ENCODE assay signal across 16 cellular contexts in the genomic region with DNA sequence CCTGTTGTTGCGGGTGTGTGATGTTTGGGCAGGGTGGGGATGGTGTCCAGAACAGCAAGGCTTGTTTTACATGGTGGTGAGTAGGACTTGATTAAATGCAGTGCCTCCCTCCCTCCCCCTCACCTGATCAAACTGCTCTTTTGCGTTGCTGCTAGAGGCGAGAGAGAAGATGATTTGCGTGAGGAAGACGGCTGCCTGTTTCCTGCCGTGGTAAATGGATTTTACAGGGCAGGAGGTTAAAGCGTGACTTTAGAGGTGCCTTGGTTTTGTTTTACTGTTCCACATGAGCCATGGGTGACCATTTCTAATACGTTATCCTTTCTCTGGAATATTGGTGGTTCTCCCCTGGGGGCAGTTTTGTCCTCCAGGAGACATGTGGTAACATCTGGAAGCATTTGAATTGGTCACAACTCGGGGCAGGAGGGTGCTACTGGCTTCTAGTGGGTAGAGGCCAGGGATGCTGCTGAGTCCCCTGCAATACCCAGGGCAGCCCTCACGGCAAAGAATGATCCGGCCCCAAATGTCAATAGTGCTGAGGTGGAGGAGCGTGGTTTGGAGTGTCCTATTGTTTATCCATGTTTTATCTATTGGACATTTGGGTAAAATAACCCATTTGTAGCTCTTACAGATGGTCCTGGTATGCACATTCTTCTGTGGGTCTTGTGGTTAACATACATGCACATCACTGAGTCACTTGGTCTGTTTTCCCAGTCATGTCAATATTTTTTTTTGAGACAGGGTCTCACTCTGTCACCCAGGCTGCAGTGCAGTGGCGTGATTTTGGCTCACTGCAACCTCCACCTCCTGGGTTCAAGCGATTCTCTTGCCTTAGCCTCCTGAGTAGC.
DNase-seq lines count a peak whose midpoint lies in the region; ATAC-seq and TF ChIP-seq lines count a peak whose summit lies in the region.
"Had no signal": no experiment of that assay in that cellular context is flagged by ENCODE, and none has a peak within 500 bp of the region (broad histone marks: within the 10 kb centered on the region; RNA-seq: fewer than 3 reads in every experiment).

No MANE protein-coding gene starts in this region.

- H3K4me3 Mint-ChIP-seq in neural progenitor cell: no peak overlapping the region
- H3K4me3 Mint-ChIP-seq: activated CD4-positive, alpha-beta memory T cell treated with anti-CD3 and anti-CD28 coated beads, Interleukin-2, amount 10 ng/mL, durations not matched to agents 7 days and 5 days; activated naive CD8-positive, alpha-beta T cell treated with anti-CD3 and anti-CD28 coated beads, Interleukin-2, amount 10 ng/mL, durations not matched to agents 7 days and 5 days; activated T-cell treated with anti-CD3 and anti-CD28 coated beads, Interleukin-2, amount 50 U/mL, for 4 hours; CD8-positive, alpha-beta memory T cell; naive B cell had no signal

- H3K27ac Mint-ChIP-seq in neural progenitor cell: peak overlapping the region; percentile 50
- H3K27ac Mint-ChIP-seq: activated CD4-positive, alpha-beta memory T cell treated with anti-CD3 and anti-CD28 coated beads, Interleukin-2, amount 10 ng/mL, durations not matched to agents 7 days and 5 days; activated naive CD8-positive, alpha-beta T cell treated with anti-CD3 and anti-CD28 coated beads, Interleukin-2, amount 10 ng/mL, durations not matched to agents 7 days and 5 days; CD8-positive, alpha-beta memory T cell had no signal

- H3K27me3 ChIP-seq in neural progenitor cell (no peaks in the 10 kb centered on the region), Peyer's patch (no peaks in the 10 kb centered on the region), psoas muscle (ENCODE audit: insufficient read depth in 3 of 3, low read length in 2 of 3) (no peaks in the 10 kb centered on the region)
- H3K27me3 ChIP-seq: uterus had no signal

- no peak overlapping the region for H2AFZ ChIP-seq in neural progenitor cell (replicated peaks)

- H4K20me1 ChIP-seq in neural progenitor cell (ENCODE audit: low read depth): no peaks in the 10 kb centered on the region

- H3K4me1 Mint-ChIP-seq in neural progenitor cell: peaks cover 45% of the 10 kb centered on the region
- H3K4me1 Mint-ChIP-seq: CD8-positive, alpha-beta memory T cell; naive B cell had no signal

- no peak overlapping the region for H3K4me2 ChIP-seq in neural progenitor cell

- H3K4me3 ChIP-seq in choroid plexus epithelial cell (ENCODE audit: low read depth, low read length) (no peak overlapping the region), neural progenitor cell (no peak overlapping the region), Peyer's patch (no peak overlapping the region), psoas muscle (no peak overlapping the region)
- H3K4me3 ChIP-seq: uterus had no signal

- H3K9ac ChIP-seq in neural progenitor cell: no peak overlapping the region

- ATAC-seq in HG03442 (IDR thresholded peaks at IDR 0.05; ENCODE audit: unreplicated experiment) (no peak), HG03460 (IDR thresholded peaks at IDR 0.05; ENCODE audit: unreplicated experiment) (no peak), psoas muscle (no peak)
- ATAC-seq: activated T-cell treated with anti-CD3 and anti-CD28 coated beads, Interleukin-2, amount 50 U/mL, for 4 hours had no signal

- peaks cover 12% of the 10 kb centered on the region for H3K4me1 ChIP-seq in neural progenitor cell
- no peaks in the 10 kb centered on the region for H3K4me1 ChIP-seq in Peyer's patch
- H3K4me1 ChIP-seq in psoas muscle: no peaks in the 10 kb centered on the region
- H3K4me1 ChIP-seq: uterus had no signal

- no peaks in the 10 kb centered on the region for H3K36me3 ChIP-seq in neural progenitor cell
- H3K36me3 ChIP-seq in Peyer's patch: no peaks in the 10 kb centered on the region
- H3K36me3 ChIP-seq in psoas muscle (ENCODE audit: insufficient read depth in 1 of 2, low read depth in 1 of 2): no peaks in the 10 kb centered on the region
- H3K36me3 ChIP-seq: uterus had no signal

- peaks cover 18% of the 10 kb centered on the region for H3K79me2 ChIP-seq in neural progenitor cell (ENCODE audit: low read depth)

- H3K9me3 ChIP-seq in neural progenitor cell (ENCODE audit: low read depth) (no peaks in the 10 kb centered on the region), Peyer's patch (no peaks in the 10 kb centered on the region), psoas muscle (no peaks in the 10 kb centered on the region)
- H3K9me3 ChIP-seq: uterus had no signal

- no peaks in the 10 kb centered on the region for H3F3A ChIP-seq in neural progenitor cell (ENCODE audit: low read depth)

- peaks cover 6% of the 10 kb centered on the region for H3K36me3 Mint-ChIP-seq in neural progenitor cell
- H3K36me3 Mint-ChIP-seq: activated naive CD8-positive, alpha-beta T cell treated with anti-CD3 and anti-CD28 coated beads, Interleukin-2, amount 10 ng/mL, durations not matched to agents 7 days and 5 days; CD8-positive, alpha-beta memory T cell had no signal

- intact Hi-C loops in psoas muscle (cut with DNase I): no loop called here

- no peak for TF ChIP-seq POLR2A in Peyer's patch (IDR thresholded peaks at IDR 0.05)

- TF ChIP-seq CTCF in choroid plexus epithelial cell (conservative IDR thresholded peaks at IDR 0.05; ENCODE audit: low read depth, low read length) (no peak), neural progenitor cell (IDR thresholded peaks at IDR 0.05) (no peak), Peyer's patch (IDR thresholded peaks at IDR 0.05) (no peak), psoas muscle (IDR thresholded peaks at IDR 0.05) (no peak)

- H3K9me3 Mint-ChIP-seq in neural progenitor cell: peaks cover 16% of the 10 kb centered on the region
- H3K9me3 Mint-ChIP-seq: activated CD4-positive, alpha-beta memory T cell treated with anti-CD3 and anti-CD28 coated beads, Interleukin-2, amount 10 ng/mL, durations not matched to agents 7 days and 5 days; activated naive CD8-positive, alpha-beta T cell treated with anti-CD3 and anti-CD28 coated beads, Interleukin-2, amount 10 ng/mL, durations not matched to agents 7 days and 5 days; activated T-cell treated with anti-CD3 and anti-CD28 coated beads, Interleukin-2, amount 50 U/mL, for 4 hours had no signal

- 50 to 76% (median 65%) methylated on average over 14 of the region's 14 CpGs for WGBS in psoas muscle, 3 donors

- no peak overlapping the region for H3K27ac ChIP-seq in neural progenitor cell
- H3K27ac ChIP-seq in Peyer's patch: no peak overlapping the region
- no peak overlapping the region for H3K27ac ChIP-seq in psoas muscle
- H3K27ac ChIP-seq: uterus had no signal

- DNase-seq in Daoy (ENCODE audit: low read depth): peak; percentile 74
- peak; percentile 41 for DNase-seq in NCI-H526 treated with DMSO at 0.1 percent for 48 hours (lab: John Stamatoyannopoulos, UW)
- peak; percentile 74 for DNase-seq in choroid plexus epithelial cell (ENCODE audit: low read depth)
- DNase-seq in neural progenitor cell (ENCODE audit: low spot score): no peak
- DNase-seq in Peyer's patch: no peak
- DNase-seq in psoas muscle: no peak
- DNase-seq: ACHN; activated CD4-positive, alpha-beta memory T cell treated with anti-CD3 and anti-CD28 coated beads, Interleukin-2, amount 10 ng/mL, durations not matched to agents 7 days and 5 days; activated naive CD8-positive, alpha-beta T cell treated with anti-CD3 and anti-CD28 coated beads, Interleukin-2, amount 10 ng/mL, durations not matched to agents 7 days and 5 days; activated T-cell treated with anti-CD3 and anti-CD28 coated beads, Interleukin-2, amount 50 U/mL, for 4 hours; CD8-positive, alpha-beta memory T cell; naive B cell; NCI-H187; uterus had no signal

- peaks cover 4% of the 10 kb centered on the region for H3K27me3 Mint-ChIP-seq in neural progenitor cell (ENCODE audit: insufficient read depth, low read depth)

Comparison
In these comparisons a context has a peak if more than half of its experiments do, and no peak if none do; other contexts are left out.
1. DNase-seq: peak in Daoy (single experiment), NCI-H526 treated with DMSO at 0.1 percent for 48 hours (single experiment) and choroid plexus epithelial cell (single experiment); none in neural progenitor cell (single experiment), Peyer's patch (0 of 3) and psoas muscle (0 of 2).